ENCODE assay signal across 2 cellular contexts in genomic region chr5:94691270-94691669, GRCh38.
TF ChIP-seq lines count a peak whose summit lies in the region.

No MANE protein-coding gene starts in this region.

TF ChIP-seq in GM23338, 12 proteins besides CTCF, POLR2A, EP300 and RAD21 (continued from another document):
- no peak for TF ChIP-seq REST (IDR thresholded peaks at IDR 0.05; ENCODE audit: unreplicated experiment)
- TF ChIP-seq NANOG (IDR thresholded peaks at IDR 0.05; ENCODE audit: borderline replicate concordance), result no peak
- TF ChIP-seq STAT1 (IDR thresholded peaks at IDR 0.05; ENCODE audit: unreplicated experiment), result no peak
- TF ChIP-seq ZNF462 (CRISPR knock-in tag; IDR thresholded peaks at IDR 0.05), result no peak
- no peak for TF ChIP-seq JUNB (IDR thresholded peaks at IDR 0.05; ENCODE audit: unreplicated experiment)
- TF ChIP-seq ZNF331 (CRISPR knock-in tag; IDR thresholded peaks at IDR 0.05; ENCODE audit: low read depth), result no peak
- TF ChIP-seq EZH2 (IDR thresholded peaks at IDR 0.05; ENCODE audit: low read depth, unreplicated experiment), result no peak
- TF ChIP-seq POLR2AphosphoS5 (IDR thresholded peaks at IDR 0.05; ENCODE audit: low read depth), result no peak
- no peak for TF ChIP-seq EZH2phosphoT487 (IDR thresholded peaks at IDR 0.05; ENCODE audit: unreplicated experiment)
- no peak for TF ChIP-seq ETS1 (IDR thresholded peaks at IDR 0.05)
- TF ChIP-seq ZNF114 (CRISPR knock-in tag; IDR thresholded peaks at IDR 0.05), result no peak
TF ChIP-seq in GM23338: peak in this region for 0.

TF ChIP-seq in GM12878, 131 proteins besides CTCF, POLR2A, EP300 and RAD21 (continued from another document):
- peak; percentile 25 for TF ChIP-seq SMAD1 (IDR thresholded peaks at IDR 0.05; ENCODE audit: low read depth, partially characterized antibody)
TF ChIP-seq in GM12878: peak in this region for 1.
